ENCODE assay signal across 20 cellular contexts in genomic region chr21:39073063-39073462, GRCh38.
"Had no signal": no experiment of that assay in that cellular context is flagged by ENCODE, and none has a peak within 500 bp of the region (broad histone marks: within the 10 kb centered on the region; RNA-seq: fewer than 3 reads in every experiment).

No MANE protein-coding gene starts in this region.

- H3K4me3 ChIP-seq: esophagus squamous epithelium, SJSA1, skin epidermis had no signal

- H3K36me3 ChIP-seq: brain microvascular endothelial cell, esophagus squamous epithelium, SJSA1 had no signal

- H2AFZ ChIP-seq: parathyroid adenoma had no signal

- H3K9ac ChIP-seq: parathyroid adenoma had no signal

- DNase-seq: activated CD4-positive, alpha-beta T cell treated with anti-CD3 and anti-CD28 coated beads, Interleukin-2, amount 10 ng/mL, durations not matched to agents 7 days and 5 days; activated CD4-positive, CD25-positive, alpha-beta regulatory T cell; activated CD8-positive, alpha-beta memory T cell treated with anti-CD3 and anti-CD28 coated beads, Interleukin-2, amount 50 U/mL, for 48 hours; activated gamma-delta T cell; activated T-cell treated with anti-CD3 and anti-CD28 coated beads, Interleukin-2, amount 50 U/mL, for 72 hours; brain microvascular endothelial cell; cortex of kidney; effector CD4-positive, alpha-beta T cell; esophagus squamous epithelium; kidney; left ventricle myocardium superior; naive B cell; stimulated activated CD4-positive, alpha-beta T cell treated with anti-CD3 and anti-CD28 coated beads, Interleukin-15, amount 100 ng/mL, for 24 hours; stimulated activated CD4-positive, alpha-beta T cell treated with anti-CD3 and anti-CD28 coated beads, Interleukin-4, amount 100 ng/mL, for 24 hours; stimulated activated naive CD4-positive, alpha-beta T cell treated with Interleukin-2 at 50 U/mL for 16 hours; SW 1271 had no signal

- ATAC-seq: activated naive CD4-positive, alpha-beta T cell treated with anti-CD3 and anti-CD28 coated beads, Interleukin-2, amount 50 U/mL, for 72 hours; activated T-cell treated with anti-CD3 and anti-CD28 coated beads, Interleukin-2, amount 50 U/mL, for 72 hours had no signal

- H3K9me3 ChIP-seq: SJSA1 had no signal

- H3K79me2 ChIP-seq: parathyroid adenoma had no signal

- H3K27ac ChIP-seq: brain microvascular endothelial cell, parathyroid adenoma, SJSA1 had no signal

- H3K4me1 ChIP-seq: parathyroid adenoma had no signal

- H3K27me3 ChIP-seq: brain microvascular endothelial cell, esophagus squamous epithelium, SJSA1 had no signal
